ENCODE assay signal across 8 cellular contexts in genomic region chr1:111221633-111222286, GRCh38. TPM values are rescaled to one million over a fixed set of nuclear protein-coding genes. Genes with fewer than 3 reads are reported as not detected.
A peak's percentile ranks its signal among the peaks of the same experiment; 100 is the strongest.
DNase-seq lines count a peak whose midpoint lies in the region; ATAC-seq, FAIRE-seq and TF ChIP-seq lines count a peak whose summit lies in the region.

No MANE protein-coding gene starts in this region.

- no peaks in the 10 kb centered on the region for H3K27me3 ChIP-seq in hepatocyte

- H3K27me3 Mint-ChIP-seq in CD14-positive monocyte (ENCODE audit: low read depth in 3 of 3) (peaks cover 0 to 8% (median 0%) of the 10 kb centered on the region in 3 donors), nephron progenitor cell (ENCODE audit: low read depth, poor library complexity) (peaks cover 6% of the 10 kb centered on the region)

- no peaks in the 10 kb centered on the region for H3K36me3 Mint-ChIP-seq in CD14-positive monocyte
- no peaks in the 10 kb centered on the region for H3K36me3 Mint-ChIP-seq in nephron progenitor cell (ENCODE audit: low read depth)

- H3K4me3 Mint-ChIP-seq in CD14-positive monocyte: peak overlapping the region; percentile 18 to 81
- no peak overlapping the region for H3K4me3 Mint-ChIP-seq in nephron progenitor cell

- peak; percentile 62 for ATAC-seq in GM18870 (IDR thresholded peaks at IDR 0.05; ENCODE audit: unreplicated experiment)
- peak; percentile 61 for ATAC-seq in HG03045 (IDR thresholded peaks at IDR 0.05; ENCODE audit: unreplicated experiment)

- H3K4me2 ChIP-seq in hepatocyte: no peak overlapping the region

- no peaks in the 10 kb centered on the region for H3K36me3 ChIP-seq in hepatocyte (replicated peaks; ENCODE audit: insufficient read depth, low read depth)

- no peak overlapping the region for H2AFZ ChIP-seq in hepatocyte

- WGBS in hepatocyte (ENCODE audit: low lambda C conversion rate, missing lambda C conversion rate): 61% methylated on average over 5 of the region's 5 CpGs

- no peaks in the 10 kb centered on the region for H3K9me3 Mint-ChIP-seq in CD14-positive monocyte
- no peaks in the 10 kb centered on the region for H3K9me3 Mint-ChIP-seq in nephron progenitor cell

- H3K27ac ChIP-seq in hepatocyte: no peak overlapping the region

- H3K79me2 ChIP-seq in hepatocyte: no peaks in the 10 kb centered on the region

- peaks cover 68% of the 10 kb centered on the region for H3K4me1 Mint-ChIP-seq in CD14-positive monocyte
- H3K4me1 Mint-ChIP-seq in nephron progenitor cell: peaks cover 7% of the 10 kb centered on the region

- H3K27ac Mint-ChIP-seq in CD14-positive monocyte: peak overlapping the region; percentile 68 to 90 (median 84)
- no peak overlapping the region for H3K27ac Mint-ChIP-seq in nephron progenitor cell

- no peak overlapping the region for H3K4me3 ChIP-seq in fibroblast of the aortic adventitia (ENCODE audit: low read depth, low read length)
- H3K4me3 ChIP-seq in hepatocyte: no peak overlapping the region

- TF ChIP-seq CTCF in CD14-positive monocyte (IDR thresholded peaks at IDR 0.05) (no peak), fibroblast of the aortic adventitia (IDR thresholded peaks at IDR 0.05; ENCODE audit: insufficient read depth, low read length) (no peak), nephron progenitor cell (IDR thresholded peaks at IDR 0.05) (no peak), hepatocyte (IDR thresholded peaks at IDR 0.05; ENCODE audit: poor library complexity) (no peak)

- no peaks in the 10 kb centered on the region for H3K9me3 ChIP-seq in hepatocyte (ENCODE audit: low read depth)

- no peaks in the 10 kb centered on the region for H4K20me1 ChIP-seq in hepatocyte (ENCODE audit: insufficient read depth, poor library complexity, severe bottlenecking)

- peaks cover 18% of the 10 kb centered on the region for H3K4me1 ChIP-seq in hepatocyte (ENCODE audit: insufficient read depth)

- H3K9me2 ChIP-seq in hepatocyte (replicated peaks; ENCODE audit: insufficient read depth): no peaks in the 10 kb centered on the region

- DNase-seq in CD14-positive monocyte (ENCODE audit: low spot score) (no peak), SIG-M5 (lab: John Stamatoyannopoulos, UW) (peak; percentile 59), fibroblast of the aortic adventitia (ENCODE audit: low read depth) (peak; percentile 57), urothelium cell line (ENCODE audit: low spot score) (no peak), nephron progenitor cell (no peak), hepatocyte (ENCODE audit: low spot score) (no peak)

- intact Hi-C loops in CD14-positive monocyte (cut with micrococcal nuclease): loop anchor here in 1 of 2 donors (2.0 to 10.0 kb wide), 3 partner anchors 15 to 183 kb away; no protein-coding TSS in a partner anchor

- FAIRE-seq in urothelium cell line (lab: Jason Lieb, UNC): no peak

RNA-seq across cellular contexts. Expression of gene CHI3L2, which starts 5.8 kb away (rescaled TPM):
- polyA plus RNA-seq in CD14-positive monocyte: 1 to 10 TPM; 1.4 to 9.9 TPM
- total RNA-seq in fibroblast of the aortic adventitia (ENCODE audit: low replicate concordance): 6.2 and 10.5 TPM in 2 replicates
- total RNA-seq in hepatocyte: 2.4 and 5.7 TPM in 2 replicates
- polyA plus RNA-seq in hepatocyte: 0.24 and 3.9 TPM in 2 replicates

RNA-seq across cellular contexts. Expression of gene DENND2D, which starts 21.3 kb away (rescaled TPM):
- polyA plus RNA-seq in CD14-positive monocyte: 10 to 100 TPM; 22.4 to 24.0 TPM
- 2.9 and 3.0 TPM in 2 replicates for total RNA-seq in fibroblast of the aortic adventitia (ENCODE audit: low replicate concordance)
- total RNA-seq in hepatocyte: 7.3 and 7.6 TPM in 2 replicates
- 8.3 and 14.3 TPM in 2 replicates for polyA plus RNA-seq in hepatocyte

Comparison
In these comparisons a context has a peak if more than half of its experiments do, and no peak if none do; other contexts are left out.
1. DNase-seq: peak in SIG-M5 (single experiment) and fibroblast of the aortic adventitia (single experiment); none in CD14-positive monocyte (single experiment), urothelium cell line (single experiment), nephron progenitor cell (single experiment) and hepatocyte (single experiment).